In the genomic region with DNA sequence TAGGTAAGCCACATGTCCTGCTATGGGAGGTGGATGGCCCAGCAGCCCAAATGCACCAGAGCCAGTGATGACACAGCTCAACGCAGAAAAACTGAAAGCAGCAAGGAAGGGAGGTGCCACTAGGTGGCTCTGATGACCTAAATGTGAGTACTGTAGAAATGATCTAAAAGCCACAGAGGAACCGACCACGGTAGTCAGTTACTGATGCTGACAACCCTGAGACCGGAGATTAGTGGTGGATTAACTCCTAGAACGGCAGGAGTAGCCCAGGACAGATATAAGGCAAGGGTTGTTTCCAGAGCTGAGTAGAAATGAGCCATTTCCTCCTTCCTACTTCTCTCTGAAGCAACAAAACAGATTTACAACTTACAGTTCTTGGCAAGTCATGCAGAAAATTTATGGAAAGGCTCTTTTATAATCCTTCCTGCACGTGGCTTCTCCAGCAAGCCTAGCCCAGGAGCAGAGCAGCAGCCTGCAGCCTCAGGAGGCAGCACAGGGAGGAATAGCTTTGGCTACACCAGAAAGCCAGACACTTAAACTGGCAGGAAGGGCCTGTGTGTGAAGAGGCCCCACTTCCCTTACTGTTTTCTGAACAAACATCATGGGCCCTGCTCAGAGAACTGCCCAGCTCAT, we compare ENCODE assay signal across 8 cellular contexts. TPM values are rescaled to one million over a fixed set of nuclear protein-coding genes. Genes with fewer than 3 reads are reported as not detected.
DNase-seq lines count a peak whose midpoint lies in the region; ATAC-seq lines count a peak whose summit lies in the region.

No MANE protein-coding gene starts in this region.

- H3K27me3 ChIP-seq in H7 (ENCODE audit: control insufficient read depth, insufficient read depth, low read length), result no peaks in the 10 kb centered on the region

- intact Hi-C loops in left ventricle myocardium superior (cut with micrococcal nuclease), result no loop called here

- H3K36me3 ChIP-seq in H7 (replicated peaks; ENCODE audit: control insufficient read depth, insufficient read depth, low read length), result peaks cover 7% of the 10 kb centered on the region

- ATAC-seq in left ventricle myocardium superior, result peak; percentile 80
- no peak for ATAC-seq in GM21528 (IDR thresholded peaks at IDR 0.05; ENCODE audit: low FRiP score, unreplicated experiment)

- H3K4me3 ChIP-seq in H7 (ENCODE audit: insufficient read depth, low read depth, low read length), result no peak overlapping the region

- DNase-seq in DMS153 treated with DMSO at 0.1 percent for 48 hours (lab: John Stamatoyannopoulos, UW; ENCODE audit: unreplicated experiment) (peak; percentile 14), H7 (peak; percentile 82), NCI-H1105 treated with DMSO at 0.1 percent for 48 hours (lab: John Stamatoyannopoulos, UW) (peak; percentile 78), SW 1271 (lab: John Stamatoyannopoulos, UW) (peak; percentile 43 to 83), amygdala (lab: John Stamatoyannopoulos, UW) (peak in 47 of 56 donors; percentile 27 to 91 (median 62)), left ventricle myocardium superior (no peak), putamen (ENCODE audit: low spot score) (peak; percentile 86)

RNA-seq across cellular contexts. Expression of gene FBXL22, which starts 13.1 kb away (rescaled TPM):
- 0.26 and 0.90 TPM in 2 replicates for total RNA-seq in H7 (2014; rRNA removed; shearing (Covaris generic))
- 42.4 TPM for total RNA-seq in left ventricle myocardium superior

Comparison
In these comparisons a context has a peak if more than half of its experiments do, and no peak if none do; other contexts are left out.
1. RNA of gene FBXL22, which starts 13.1 kb away (total RNA-seq): 42.4 TPM in left ventricle myocardium superior (single experiment); 0.26 to 0.90 TPM in H7; every median in the first group is over 10 times any median in the second.